Comparison of ENCODE assay signal across 1 cellular context in genomic region chr2:55048514-55048924, GRCh38.
TF ChIP-seq lines count a peak whose summit lies in the region.

No MANE protein-coding gene starts in this region.

TF ChIP-seq in HepG2, 621 proteins besides CTCF, POLR2A, EP300 and RAD21 (continued from another document):
- TF ChIP-seq ZNF652 (CRISPR knock-in tag; IDR thresholded peaks at IDR 0.05; ENCODE audit: borderline replicate concordance, low read depth) (0 out of 2 replicates have a peak, but pooled peaks have one; percentile 16), ZNF264 (CRISPR knock-in tag; IDR thresholded peaks at IDR 0.05) (0 out of 2 replicates have a peak, but pooled peaks have one; percentile 31), ETV6 (CRISPR knock-in tag; conservative IDR thresholded peaks at IDR 0.05) (no peak), DMTF1 (CRISPR knock-in tag; IDR thresholded peaks at IDR 0.05) (no peak), RBM39 (IDR thresholded peaks at IDR 0.05; ENCODE audit: low read depth, low read length, poor library complexity, severe bottlenecking) (no peak), DNMT3B (CRISPR knock-in tag; conservative IDR thresholded peaks at IDR 0.05) (0 out of 2 replicates have a peak, but pooled peaks have one; percentile 6), TEF (CRISPR knock-in tag; IDR thresholded peaks at IDR 0.05) (no peak), RFX5 (IDR thresholded peaks at IDR 0.05; ENCODE audit: low read depth, low read length) (no peak), ZNF644 (CRISPR knock-in tag; IDR thresholded peaks at IDR 0.05; ENCODE audit: low read depth) (peak; percentile 12), USF2 (IDR thresholded peaks at IDR 0.05; ENCODE audit: low read depth, low read length) (peak; percentile 74), USF2 (CRISPR knock-in tag; IDR thresholded peaks at IDR 0.05; ENCODE audit: borderline replicate concordance) (peak; percentile 78; the same call in 1 of the 2 replicates), TP53 (CRISPR knock-in tag; conservative IDR thresholded peaks at IDR 0.05) (peak; percentile 52; the same call in 1 of the 2 replicates), ARID3A (IDR thresholded peaks at IDR 0.05; ENCODE audit: low read depth, low read length) (0 out of 2 replicates have a peak, but pooled peaks have one; percentile 23), BCL6 (CRISPR knock-in tag; IDR thresholded peaks at IDR 0.05) (0 out of 2 replicates have a peak, but pooled peaks have one; percentile 7), ZNF558 (CRISPR knock-in tag; IDR thresholded peaks at IDR 0.05; ENCODE audit: borderline replicate concordance) (no peak), ZNF20 (CRISPR knock-in tag; IDR thresholded peaks at IDR 0.05) (0 out of 2 replicates have a peak, but pooled peaks have one; percentile 24)
